Comparison of ENCODE assay signal across 9 cellular contexts in the genomic region with DNA sequence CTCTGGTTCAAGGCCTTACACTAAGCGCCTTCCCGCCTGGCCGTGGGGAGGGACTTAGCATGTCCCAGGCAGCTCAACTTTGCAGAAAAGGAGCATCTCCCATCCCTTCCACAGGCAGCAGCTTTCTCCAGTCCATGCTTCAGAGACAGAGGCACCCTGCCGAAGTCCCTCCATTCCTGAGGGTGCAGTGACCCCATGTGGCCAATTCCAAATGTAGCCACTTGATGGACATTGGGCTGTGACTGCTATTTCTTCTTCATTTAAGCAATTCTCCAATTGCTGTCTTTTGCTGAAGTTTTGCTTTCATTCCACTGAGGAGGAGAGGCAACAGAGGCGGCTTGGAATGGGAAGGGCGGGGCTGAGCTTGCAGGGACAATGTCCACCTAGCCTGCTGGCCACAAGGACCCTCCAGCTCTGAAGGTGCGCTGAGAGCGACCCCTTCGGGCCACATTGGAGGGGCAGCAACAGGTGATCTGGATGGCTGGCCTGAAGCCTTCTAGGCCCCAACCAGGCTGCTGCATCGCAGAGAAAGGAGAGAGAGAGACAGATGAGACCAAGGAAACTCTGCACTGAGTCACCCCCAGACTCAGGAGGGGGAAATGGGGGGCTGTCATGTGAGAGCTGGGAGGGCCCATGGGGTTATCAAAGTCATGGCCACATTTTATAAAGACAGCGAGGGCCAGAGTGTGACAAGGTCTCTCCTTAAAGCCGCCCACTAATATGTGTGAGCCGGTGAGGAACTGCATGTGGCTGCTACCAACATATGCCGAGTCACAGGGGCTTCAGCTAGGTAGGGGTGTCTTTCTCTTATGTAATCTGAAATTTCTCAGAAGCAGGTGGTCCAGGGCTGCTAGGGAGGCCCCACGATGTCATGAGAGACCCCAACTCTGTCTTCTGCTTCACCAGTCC.
A peak's percentile ranks its signal among the peaks of the same experiment; 100 is the strongest.
DNase-seq lines count a peak whose midpoint lies in the region; ATAC-seq and TF ChIP-seq lines count a peak whose summit lies in the region.
"Had no signal": no experiment of that assay in that cellular context is flagged by ENCODE, and none has a peak within 500 bp of the region (broad histone marks: within the 10 kb centered on the region; RNA-seq: fewer than 3 reads in every experiment).

No MANE protein-coding gene starts in this region.

- no peaks in the 10 kb centered on the region for H3K9me3 Mint-ChIP-seq in endothelial cell (ENCODE audit: unreplicated experiment)

- H3K4me3 Mint-ChIP-seq in endothelial cell (ENCODE audit: unreplicated experiment), result no peak overlapping the region
- H3K4me3 Mint-ChIP-seq: activated naive CD8-positive, alpha-beta T cell had no signal

- H3K27ac ChIP-seq in RWPE2 (ENCODE audit: poor library complexity, severe bottlenecking) (no peak overlapping the region), aorta (ENCODE audit: low read depth in 1 of 2, low read length in 2 of 2) (no peak overlapping the region)

- DNase-seq in DMS153 treated with DMSO at 0.1 percent for 48 hours (lab: John Stamatoyannopoulos, UW; ENCODE audit: unreplicated experiment), result peak; percentile 13
- DNase-seq in DMS153 (lab: John Stamatoyannopoulos, UW), result no peak
- peak in 40 of 76 experiments; percentile 3 to 66 (median 29) for DNase-seq in HUDEP-2 (lab: John Stamatoyannopoulos, UW; ENCODE audit: unreplicated experiment in 76 of 76)
- DNase-seq in RWPE2 (ENCODE audit: low spot score), result no peak
- peak; percentile 61 for DNase-seq in endothelial cell (ENCODE audit: low spot score)
- peak; percentile 85 for DNase-seq in medulla oblongata (ENCODE audit: extremely low spot score)
- DNase-seq in aorta, result peak; percentile 81 to 89

- H3K36me3 ChIP-seq in RWPE2 (ENCODE audit: low read depth) (no peaks in the 10 kb centered on the region), aorta (ENCODE audit: control insufficient read depth in 1 of 2, insufficient read depth in 2 of 2, low read length in 1 of 2) (no peaks in the 10 kb centered on the region)

- no peaks in the 10 kb centered on the region for H3K27me3 Mint-ChIP-seq in endothelial cell (ENCODE audit: unreplicated experiment)
- H3K27me3 Mint-ChIP-seq: activated naive CD8-positive, alpha-beta T cell had no signal

- H3K27me3 ChIP-seq in RWPE2 (ENCODE audit: insufficient read depth, poor library complexity, severe bottlenecking) (no peaks in the 10 kb centered on the region), aorta (ENCODE audit: control insufficient read depth in 1 of 2, insufficient read depth in 2 of 2, low read length in 1 of 2) (no peaks in the 10 kb centered on the region)

- TF ChIP-seq CTCF in RWPE2 (IDR thresholded peaks at IDR 0.05; ENCODE audit: poor library complexity, severe bottlenecking) (peak; percentile 39), endothelial cell (IDR thresholded peaks at IDR 0.05; ENCODE audit: unreplicated experiment) (peak; percentile 47)

- H3K4me1 ChIP-seq in RWPE2 (ENCODE audit: insufficient read depth, poor library complexity, severe bottlenecking) (no peaks in the 10 kb centered on the region), aorta (ENCODE audit: control insufficient read depth in 1 of 2, insufficient read depth in 2 of 2, low read length in 2 of 2) (no peaks in the 10 kb centered on the region)

- peak; percentile 68; the same call in 2 of the 3 replicates for ATAC-seq in RWPE2 (ENCODE audit: low read depth)
- no peak for ATAC-seq in aorta (ENCODE audit: low FRiP score)
- no peak for ATAC-seq in HG03025 (IDR thresholded peaks at IDR 0.05; ENCODE audit: low FRiP score, unreplicated experiment)

- H3K4me1 Mint-ChIP-seq in endothelial cell (ENCODE audit: unreplicated experiment), result no peaks in the 10 kb centered on the region

- no peak overlapping the region for H3K27ac Mint-ChIP-seq in endothelial cell (ENCODE audit: unreplicated experiment)
- H3K27ac Mint-ChIP-seq: activated naive CD8-positive, alpha-beta T cell had no signal

- H3K9me3 ChIP-seq in RWPE2 (ENCODE audit: severe bottlenecking) (no peaks in the 10 kb centered on the region), aorta (ENCODE audit: control insufficient read depth, low read length) (no peaks in the 10 kb centered on the region)

- no peaks in the 10 kb centered on the region for H3K36me3 Mint-ChIP-seq in endothelial cell (ENCODE audit: low read depth, unreplicated experiment)
- H3K36me3 Mint-ChIP-seq: activated naive CD8-positive, alpha-beta T cell had no signal

- H3K4me3 ChIP-seq in RWPE2 (ENCODE audit: severe bottlenecking) (no peak overlapping the region), aorta (ENCODE audit: low read length in 2 of 2) (no peak overlapping the region)

- intact Hi-C loops in aorta (cut with DNase I), result loop anchor here (1.0 to 2.0 kb wide), 2 partner anchors 702 kb away; no protein-coding TSS in a partner anchor

- 64% methylated on average over 15 of the region's 15 CpGs for WGBS in aorta, 2 donors

Comparison
In these comparisons a context has a peak if more than half of its experiments do, and no peak if none do; other contexts are left out.
1. DNase-seq: peak in DMS153 treated with DMSO at 0.1 percent for 48 hours (single experiment), HUDEP-2 (40 of 76), endothelial cell (single experiment), medulla oblongata (single experiment) and aorta (2 of 2); none in DMS153 (single experiment) and RWPE2 (single experiment).